ENCODE assay signal across 8 cellular contexts in the genomic region with DNA sequence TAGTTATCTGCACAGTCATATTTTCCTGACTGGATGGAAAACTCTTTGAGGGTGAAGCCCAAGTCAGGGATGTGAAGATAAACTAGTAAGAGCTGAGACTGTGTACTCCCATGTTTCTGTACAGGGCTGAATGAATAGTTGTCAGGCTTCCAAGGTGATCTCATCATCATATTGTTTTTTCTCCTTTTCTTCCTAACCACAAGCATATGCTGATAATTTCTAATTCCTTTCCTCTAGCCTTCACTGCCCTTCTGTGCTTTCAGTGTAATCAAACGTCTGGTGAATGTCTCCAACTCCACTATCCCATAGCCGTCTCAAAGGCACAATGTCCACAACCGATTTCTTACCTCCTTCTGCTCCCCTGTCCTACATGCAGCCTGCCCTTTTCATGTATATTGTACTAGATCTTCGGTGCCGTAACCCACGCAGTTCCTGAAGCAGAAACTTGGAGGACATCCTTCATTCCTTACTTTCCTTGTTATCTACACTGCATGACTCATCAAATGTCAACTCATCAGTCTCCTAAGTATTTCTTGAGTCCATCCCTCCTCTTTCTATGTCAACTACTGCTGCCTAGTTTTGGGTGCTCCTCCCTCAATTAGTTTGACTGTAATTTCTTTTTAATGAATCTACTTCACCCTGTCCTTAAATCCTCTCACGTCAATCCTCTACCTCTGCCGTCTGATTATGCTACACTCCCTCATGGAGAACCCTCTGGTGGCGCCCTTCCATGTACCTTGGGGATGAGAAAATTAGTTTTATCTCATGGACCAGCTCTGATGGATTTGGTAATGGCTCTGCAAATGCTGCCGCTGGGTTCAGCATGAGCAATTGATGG. TPM values are rescaled to one million over a fixed set of nuclear protein-coding genes. Genes with fewer than 3 reads are reported as not detected.
DNase-seq lines count a peak whose midpoint lies in the region; ATAC-seq, FAIRE-seq and TF ChIP-seq lines count a peak whose summit lies in the region.

No MANE protein-coding gene starts in this region.

- POLR2A ChIA-PET in A673 (lab: Charles Lee; ENCODE audit: low non-redundant PET) = no interaction called here

- H3K27me3 ChIP-seq in A673 (replicated peaks; ENCODE audit: insufficient read depth, low read depth, low read length, poor library complexity) (no peaks in the 10 kb centered on the region), breast epithelium (no peaks in the 10 kb centered on the region), lower lobe of right lung (ENCODE audit: low read depth) (no peaks in the 10 kb centered on the region), gastrocnemius medialis (no peaks in the 10 kb centered on the region)

- ATAC-seq in lower lobe of right lung (peak; percentile 45 to 47), HG03439 (IDR thresholded peaks at IDR 0.05; ENCODE audit: unreplicated experiment) (no peak), gastrocnemius medialis (no peak)

- no peak overlapping the region for H3K4me3 ChIP-seq in A673 (ENCODE audit: low read depth, low read length, poor library complexity, severe bottlenecking)
- peak overlapping the region in 2 of 3 donors; percentile 6 to 47 for H3K4me3 ChIP-seq in breast epithelium
- no peak overlapping the region for H3K4me3 ChIP-seq in lower lobe of right lung
- H3K4me3 ChIP-seq in gastrocnemius medialis = no peak overlapping the region

- H3K27ac ChIP-seq in A673 (ENCODE audit: low read depth, low read length, poor library complexity, severe bottlenecking) (peak overlapping the region; percentile 18), breast epithelium (peak overlapping the region; percentile 69 to 85), lower lobe of right lung (peak overlapping the region; percentile 61), gastrocnemius medialis (peak overlapping the region in 2 of 4 donors; percentile 3 to 32)

- H3K4me1 ChIP-seq in A673 (ENCODE audit: insufficient read depth, low read length, poor library complexity, severe bottlenecking) (peaks cover 49% of the 10 kb centered on the region), breast epithelium (no peaks in the 10 kb centered on the region), lower lobe of right lung (peaks cover 77% of the 10 kb centered on the region), gastrocnemius medialis (peaks cover 0 to 12% of the 10 kb centered on the region in 2 donors)

- peak; percentile 20 for FAIRE-seq in HTR-8/SVneo (lab: Jason Lieb, UNC)
- FAIRE-seq in GM19239 (lab: Jason Lieb, UNC) = no peak

- TF ChIP-seq POLR2A in breast epithelium (IDR thresholded peaks at IDR 0.05) = no peak
- TF ChIP-seq POLR2A in gastrocnemius medialis (IDR thresholded peaks at IDR 0.05) = no peak

- H3K36me3 ChIP-seq in A673 (ENCODE audit: insufficient read depth, low read length, poor library complexity, severe bottlenecking) = no peaks in the 10 kb centered on the region
- H3K36me3 ChIP-seq in breast epithelium = no peaks in the 10 kb centered on the region
- no peaks in the 10 kb centered on the region for H3K36me3 ChIP-seq in lower lobe of right lung
- no peaks in the 10 kb centered on the region for H3K36me3 ChIP-seq in gastrocnemius medialis

- intact Hi-C loops in A673 (cut with micrococcal nuclease; ENCODE audit: unreplicated experiment) (no loop called here), breast epithelium (cut with DNase I; ENCODE audit: low total_unique reads) (no loop called here), lower lobe of right lung (cut with DNase I) (no loop called here), gastrocnemius medialis (cut with DNase I; ENCODE audit: low total_unique reads) (no loop called here)

- no TSS peak for BruUV-seq in A673 (replicated peaks; lab: Mats Ljungman, UMichigan)

- DNase-seq in A673 (ENCODE audit: low spot score) (peak; percentile 50), HTR-8/SVneo (ENCODE audit: insufficient read length, low spot score) (peak; percentile 51), breast epithelium (ENCODE audit: low spot score in 2 of 2) (no peak), lower lobe of right lung (no peak), NOMO-1 (lab: John Stamatoyannopoulos, UW; ENCODE audit: unreplicated experiment in 2 of 2) (no peak), GM19239 (ENCODE audit: insufficient read length, low spot score) (no peak), gastrocnemius medialis (no peak)

- TF ChIP-seq CTCF in A673 (conservative IDR thresholded peaks at IDR 0.05; ENCODE audit: low read depth, low read length) (no peak), breast epithelium (IDR thresholded peaks at IDR 0.05) (no peak), lower lobe of right lung (IDR thresholded peaks at IDR 0.05) (no peak), gastrocnemius medialis (IDR thresholded peaks at IDR 0.05 in 4 of 5, conservative IDR thresholded peaks at IDR 0.05 in 1 of 5) (no peak)

- no peaks in the 10 kb centered on the region for H3K9me3 ChIP-seq in A673 (ENCODE audit: low read depth, low read length, poor library complexity, severe bottlenecking)
- H3K9me3 ChIP-seq in breast epithelium = no peaks in the 10 kb centered on the region
- no peaks in the 10 kb centered on the region for H3K9me3 ChIP-seq in lower lobe of right lung
- H3K9me3 ChIP-seq in gastrocnemius medialis = no peaks in the 10 kb centered on the region

- CTCF ChIA-PET in A673 (lab: Charles Lee) = no interaction called here

- in situ Hi-C loops in gastrocnemius medialis (cut with MboI; ENCODE audit: low sequenced_read_pairs in 4 of 4) = no loop called here

RNA-seq across cellular contexts. Expression of a gene that starts 21.9 kb away (rescaled TPM):
- total RNA-seq in A673 (2021) (30.1 and 33.5 TPM in 2 replicates), breast epithelium (10 to 100 TPM; 62.6 to 94.7 (median 82.4) TPM), lower lobe of right lung (64.4 TPM), gastrocnemius medialis (1 to 10 TPM; 7.0 to 9.5 (median 9.2) TPM)

Comparison
In these comparisons a context has a peak if more than half of its experiments do, and no peak if none do; other contexts are left out.
1. DNase-seq: peak in A673 (single experiment) and HTR-8/SVneo (single experiment); none in breast epithelium (0 of 2), lower lobe of right lung (single experiment), NOMO-1 (0 of 2), GM19239 (single experiment) and gastrocnemius medialis (0 of 2).
2. H3K4me3 ChIP-seq: peak in breast epithelium (2 of 3); none in A673 (single experiment), lower lobe of right lung (single experiment) and gastrocnemius medialis (0 of 4).
3. ATAC-seq: peak in lower lobe of right lung (2 of 2); none in HG03439 (single experiment) and gastrocnemius medialis (0 of 2).